Comparison of ENCODE assay signal across 1 cellular context in the genomic region with DNA sequence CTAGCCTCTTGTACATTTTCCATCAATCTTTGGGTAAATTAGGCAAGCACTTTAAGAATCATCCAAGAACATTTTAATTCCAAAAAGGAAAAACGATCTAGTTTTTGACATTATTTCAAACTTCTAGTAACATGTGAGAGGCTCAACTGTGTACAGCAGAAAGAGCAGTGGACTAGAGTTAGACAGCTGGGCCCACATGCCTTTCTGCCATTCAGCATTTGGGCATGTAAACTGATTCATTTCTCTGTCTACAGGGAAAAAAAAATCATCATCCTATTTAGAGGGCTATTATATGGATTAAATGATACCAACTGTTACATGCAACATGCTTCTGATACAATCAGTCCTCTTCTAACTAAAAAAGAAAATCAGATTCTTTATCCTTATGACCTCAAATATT.
A peak's percentile ranks its signal among the peaks of the same experiment; 100 is the strongest.
TF ChIP-seq lines count a peak whose summit lies in the region.

No MANE protein-coding gene starts in this region.

TF ChIP-seq in IMR-90, 13 proteins besides CTCF, POLR2A, EP300 and RAD21:
- TF ChIP-seq CHD1 (IDR thresholded peaks at IDR 0.05; ENCODE audit: low read depth, low read length) (no peak), MXI1 (IDR thresholded peaks at IDR 0.05; ENCODE audit: borderline replicate concordance, low read depth, low read length) (peak; percentile 39; the same call in 1 of the 2 replicates)
